ENCODE assay signal across 4 cellular contexts in the genomic region with DNA sequence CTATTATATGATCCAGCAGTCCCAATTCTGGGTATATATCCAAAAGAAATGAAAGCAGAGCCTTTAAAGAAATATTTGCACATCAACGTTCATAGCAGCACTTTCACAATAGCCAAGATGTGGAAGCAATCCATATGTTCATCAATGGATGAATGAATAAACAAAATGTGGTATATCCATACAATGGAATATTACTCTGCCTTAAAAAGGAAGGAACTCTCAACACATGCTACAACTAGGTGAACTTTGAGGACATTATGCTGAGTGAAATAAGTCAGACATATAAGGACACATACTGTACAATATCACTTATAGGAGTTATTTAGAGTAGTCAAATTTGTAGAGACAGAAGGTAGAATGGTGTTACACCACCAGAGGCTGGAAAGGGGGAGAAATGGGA.
TF ChIP-seq lines count a peak whose summit lies in the region.

No MANE protein-coding gene starts in this region.

TF ChIP-seq in SK-N-SH treated with all-trans-retinoic acid at 6 μM for 48 hours, 23 proteins besides CTCF, POLR2A, EP300 and RAD21:
- TF ChIP-seq RARB (CRISPR knock-in tag; IDR thresholded peaks at IDR 0.05) (no peak), PPARA (CRISPR knock-in tag; IDR thresholded peaks at IDR 0.05; ENCODE audit: borderline replicate concordance) (no peak), ZNF8 (CRISPR knock-in tag; IDR thresholded peaks at IDR 0.05) (peak; percentile 93), ISL1 (CRISPR knock-in tag; IDR thresholded peaks at IDR 0.05) (no peak), TOX (CRISPR knock-in tag; IDR thresholded peaks at IDR 0.05; ENCODE audit: borderline replicate concordance) (no peak)

TF ChIP-seq in SK-N-SH, 30 proteins besides CTCF, POLR2A, EP300 and RAD21:
- TF ChIP-seq, protein P1, sequence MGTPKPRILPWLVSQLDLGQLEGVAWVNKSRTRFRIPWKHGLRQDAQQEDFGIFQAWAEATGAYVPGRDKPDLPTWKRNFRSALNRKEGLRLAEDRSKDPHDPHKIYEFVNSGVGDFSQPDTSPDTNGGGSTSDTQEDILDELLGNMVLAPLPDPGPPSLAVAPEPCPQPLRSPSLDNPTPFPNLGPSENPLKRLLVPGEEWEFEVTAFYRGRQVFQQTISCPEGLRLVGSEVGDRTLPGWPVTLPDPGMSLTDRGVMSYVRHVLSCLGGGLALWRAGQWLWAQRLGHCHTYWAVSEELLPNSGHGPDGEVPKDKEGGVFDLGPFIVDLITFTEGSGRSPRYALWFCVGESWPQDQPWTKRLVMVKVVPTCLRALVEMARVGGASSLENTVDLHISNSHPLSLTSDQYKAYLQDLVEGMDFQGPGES (IDR thresholded peaks at IDR 0.05; ENCODE audit: low read depth, low read length): no peak
- no peak for TF ChIP-seq POLR2AphosphoS5 (IDR thresholded peaks at IDR 0.05; ENCODE audit: low read depth, low read length)
- no peak for TF ChIP-seq TAF1 (IDR thresholded peaks at IDR 0.05; ENCODE audit: borderline replicate concordance, low read depth, low read length)
- TF ChIP-seq EZH2phosphoT487 (IDR thresholded peaks at IDR 0.05; ENCODE audit: borderline replicate concordance, low read depth): no peak
- TF ChIP-seq RXRA (IDR thresholded peaks at IDR 0.05; ENCODE audit: borderline replicate concordance, low read depth): no peak
- TF ChIP-seq RCOR1 (IDR thresholded peaks at IDR 0.05; ENCODE audit: low read length): no peak
- no peak for TF ChIP-seq FOXJ3 (CRISPR knock-in tag; IDR thresholded peaks at IDR 0.05)
TF ChIP-seq in SK-N-SH: peak in this region for 0.

TF ChIP-seq in HEK293, 187 proteins besides CTCF, POLR2A, EP300 and RAD21:
- no peak for TF ChIP-seq SCRT2 (tag by site-specific recombination; IDR thresholded peaks at IDR 0.05)
- peak; percentile 83; the same call in 1 of the 2 replicates for TF ChIP-seq ZNF146 (tag by site-specific recombination; IDR thresholded peaks at IDR 0.05)
- TF ChIP-seq, protein P2, sequence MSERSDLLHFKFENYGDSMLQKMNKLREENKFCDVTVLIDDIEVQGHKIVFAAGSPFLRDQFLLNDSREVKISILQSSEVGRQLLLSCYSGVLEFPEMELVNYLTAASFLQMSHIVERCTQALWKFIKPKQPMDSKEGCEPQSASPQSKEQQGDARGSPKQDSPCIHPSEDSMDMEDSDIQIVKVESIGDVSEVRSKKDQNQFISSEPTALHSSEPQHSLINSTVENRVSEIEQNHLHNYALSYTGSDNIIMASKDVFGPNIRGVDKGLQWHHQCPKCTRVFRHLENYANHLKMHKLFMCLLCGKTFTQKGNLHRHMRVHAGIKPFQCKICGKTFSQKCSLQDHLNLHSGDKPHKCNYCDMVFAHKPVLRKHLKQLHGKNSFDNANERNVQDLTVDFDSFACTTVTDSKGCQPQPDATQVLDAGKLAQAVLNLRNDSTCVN (tag by site-specific recombination; optimal IDR thresholded peaks at IDR 0.05): no peak
- TF ChIP-seq, protein P3, sequence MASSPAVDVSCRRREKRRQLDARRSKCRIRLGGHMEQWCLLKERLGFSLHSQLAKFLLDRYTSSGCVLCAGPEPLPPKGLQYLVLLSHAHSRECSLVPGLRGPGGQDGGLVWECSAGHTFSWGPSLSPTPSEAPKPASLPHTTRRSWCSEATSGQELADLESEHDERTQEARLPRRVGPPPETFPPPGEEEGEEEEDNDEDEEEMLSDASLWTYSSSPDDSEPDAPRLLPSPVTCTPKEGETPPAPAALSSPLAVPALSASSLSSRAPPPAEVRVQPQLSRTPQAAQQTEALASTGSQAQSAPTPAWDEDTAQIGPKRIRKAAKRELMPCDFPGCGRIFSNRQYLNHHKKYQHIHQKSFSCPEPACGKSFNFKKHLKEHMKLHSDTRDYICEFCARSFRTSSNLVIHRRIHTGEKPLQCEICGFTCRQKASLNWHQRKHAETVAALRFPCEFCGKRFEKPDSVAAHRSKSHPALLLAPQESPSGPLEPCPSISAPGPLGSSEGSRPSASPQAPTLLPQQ (tag by site-specific recombination; IDR thresholded peaks at IDR 0.05): no peak
TF ChIP-seq in HEK293: peak in this region for 1.

TF ChIP-seq in K562, 482 proteins besides CTCF, POLR2A, EP300 and RAD21:
- TF ChIP-seq SMARCE1 (IDR thresholded peaks at IDR 0.05): no peak
- peak; percentile 62 for TF ChIP-seq RBM25 (IDR thresholded peaks at IDR 0.05; ENCODE audit: low read depth, low read length, severe bottlenecking)
- TF ChIP-seq, protein P4, sequence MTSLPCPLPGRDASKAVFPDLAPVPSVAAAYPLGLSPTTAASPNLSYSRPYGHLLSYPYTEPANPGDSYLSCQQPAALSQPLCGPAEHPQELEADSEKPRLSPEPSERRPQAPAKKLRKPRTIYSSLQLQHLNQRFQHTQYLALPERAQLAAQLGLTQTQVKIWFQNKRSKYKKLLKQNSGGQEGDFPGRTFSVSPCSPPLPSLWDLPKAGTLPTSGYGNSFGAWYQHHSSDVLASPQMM (CRISPR knock-in tag; IDR thresholded peaks at IDR 0.05): no peak
- no peak for TF ChIP-seq PHTF2 (CRISPR knock-in tag; IDR thresholded peaks at IDR 0.05)
- TF ChIP-seq ZNF146 (CRISPR knock-in tag; IDR thresholded peaks at IDR 0.05; ENCODE audit: unreplicated experiment): peak; percentile 83
- no peak for TF ChIP-seq ZNF212 (CRISPR knock-in tag; IDR thresholded peaks at IDR 0.05)
- TF ChIP-seq DMBX1 (CRISPR knock-in tag; IDR thresholded peaks at IDR 0.05; ENCODE audit: borderline replicate concordance): no peak
